ENCODE assay signal across 11 cellular contexts in genomic region chr15:40746916-40747418, GRCh38. TPM values are rescaled to one million over a fixed set of nuclear protein-coding genes. Genes with fewer than 3 reads are reported as not detected.
DNase-seq lines count a peak whose midpoint lies in the region; TF ChIP-seq lines count a peak whose summit lies in the region.
"Had no signal": no experiment of that assay in that cellular context is flagged by ENCODE, and none has a peak within 500 bp of the region (broad histone marks: within the 10 kb centered on the region; RNA-seq: fewer than 3 reads in every experiment).

No MANE protein-coding gene starts in this region.

- DNase-seq in NOMO-1 (lab: John Stamatoyannopoulos, UW; ENCODE audit: unreplicated experiment in 2 of 2), result peak; percentile 13 to 45
- DNase-seq in NOMO-1 treated with dmso at 0.1 percent for 144 hours (lab: John Stamatoyannopoulos, UW; ENCODE audit: unreplicated experiment), result no peak
- DNase-seq in SKM-1 treated with dmso at 0.1 percent for 144 hours (lab: John Stamatoyannopoulos, UW; ENCODE audit: unreplicated experiment), result peak; percentile 67
- no peak for DNase-seq in immature natural killer cell
- DNase-seq in GM10248 (ENCODE audit: extremely low spot score), result no peak
- no peak for DNase-seq in Calu3
- no peak for DNase-seq in SW 1271 (lab: John Stamatoyannopoulos, UW)
- DNase-seq: NCI-H1105 had no signal

- POLR2A ChIA-PET in HEK293 (lab: Yijun Ruan, JAX), result interaction anchor here (0.7 to 0.8 kb wide), 3 partner anchors 53 to 227 kb away, joined by 3 to 5 read pairs (median 4); no protein-coding TSS in a partner anchor
- POLR2A ChIA-PET in GM10248 (lab: Yijun Ruan, JAX), result interaction anchor here (0.7 kb wide), 1 partner anchor 111 kb away, joined by 4 read pairs; no protein-coding TSS in a partner anchor

- CTCF ChIA-PET in HEK293 (lab: Yijun Ruan, JAX), result interaction anchor here (0.5 to 3.2 kb wide), 13 partner anchors 10 to 248 kb away, joined by 3 to 16 read pairs (median 4); partner anchors contain the start of gene SPINT1
- CTCF ChIA-PET in GM10248 (lab: Yijun Ruan, JAX), result interaction anchor here (0.7 to 4.9 kb wide), 9 partner anchors 14 to 180 kb away, joined by 3 to 32 read pairs (median 4); partner anchors contain the start of genes C15orf62 and GCHFR
- CTCF ChIA-PET in Calu3 (lab: Charles Lee), result interaction anchor here (0.5 to 1.8 kb wide), 11 partner anchors 22 to 1898 kb away, joined by 3 to 15 read pairs (median 4); partner anchors contain the start of genes C15orf62 and VPS18

- no TSS peak for BruUV-seq in Calu3 (replicated peaks; lab: Mats Ljungman, UMichigan)

- TF ChIP-seq CTCF in HEK293 (tag by site-specific recombination; IDR thresholded peaks at IDR 0.05) (no peak), GM10248 (IDR thresholded peaks at IDR 0.05; ENCODE audit: control extremely low read depth, extremely low read depth, low read depth, missing control alignments) (no peak), Calu3 (IDR thresholded peaks at IDR 0.05; ENCODE audit: unreplicated experiment) (no peak)

- no peaks in the 10 kb centered on the region for H3K4me1 ChIP-seq in HEK293 (ENCODE audit: control insufficient read depth, insufficient read depth, low read length)
- H3K4me1 ChIP-seq: suprapubic skin had no signal

- peaks cover 9 to 61% of the 10 kb centered on the region in 2 experiments; a peak in 2 of 3 replicates for H3K36me3 ChIP-seq in HEK293 (ENCODE audit: control insufficient read depth in 2 of 2, insufficient read depth in 1 of 2, low read length in 2 of 2)

- no peaks in the 10 kb centered on the region for H3K9me3 ChIP-seq in HEK293 (ENCODE audit: control insufficient read depth, insufficient read depth, low read depth, low read length)
- H3K9me3 ChIP-seq: A549, suprapubic skin had no signal

- no peak overlapping the region for H3K27ac ChIP-seq in HEK293 (ENCODE audit: extremely low read depth, low read depth, low read length)
- H3K27ac ChIP-seq: A549, suprapubic skin had no signal

- peaks cover 4 to 46% (median 18%) of the 10 kb centered on the region in 3 donors for H3K36me3 Mint-ChIP-seq in immature natural killer cell
- H3K36me3 Mint-ChIP-seq in Calu3 (ENCODE audit: insufficient read depth, unreplicated experiment), result peaks cover 13% of the 10 kb centered on the region

- H3K27me3 Mint-ChIP-seq in immature natural killer cell (ENCODE audit: low read depth in 3 of 3) (peaks cover 3 to 14% (median 10%) of the 10 kb centered on the region in 3 donors), Calu3 (ENCODE audit: unreplicated experiment) (no peaks in the 10 kb centered on the region)

- H3K9me3 Mint-ChIP-seq in immature natural killer cell, result no peaks in the 10 kb centered on the region
- H3K9me3 Mint-ChIP-seq in Calu3 (ENCODE audit: low read depth, unreplicated experiment), result no peaks in the 10 kb centered on the region

- intact Hi-C loops in Calu3 (cut with micrococcal nuclease; ENCODE audit: unreplicated experiment), result no loop called here

- H3K4me3 Mint-ChIP-seq in immature natural killer cell (peak overlapping the region in 4 of 5 donors; percentile 72 to 85 (median 78)), Calu3 (ENCODE audit: low read depth, unreplicated experiment) (no peak overlapping the region)

- H3K4me3 ChIP-seq in HEK293 (ENCODE audit: low read depth, low read length), result no peak overlapping the region
- H3K4me3 ChIP-seq: A549, suprapubic skin had no signal

- H3K27ac Mint-ChIP-seq in immature natural killer cell, result peak overlapping the region; percentile 88 to 99 (median 98)
- H3K27ac Mint-ChIP-seq in Calu3 (ENCODE audit: unreplicated experiment), result no peak overlapping the region

- peaks cover 74 to 87% of the 10 kb centered on the region in 2 donors for H3K4me1 Mint-ChIP-seq in immature natural killer cell
- H3K4me1 Mint-ChIP-seq in Calu3 (ENCODE audit: low read depth, unreplicated experiment), result no peaks in the 10 kb centered on the region

TF ChIP-seq in HEK293, 187 proteins besides CTCF, POLR2A, EP300 and RAD21 (continues in another document):
- no peak for TF ChIP-seq SP7 (tag by site-specific recombination; IDR thresholded peaks at IDR 0.05)
- TF ChIP-seq ZNF335 (tag by site-specific recombination; conservative IDR thresholded peaks at IDR 0.05), result no peak
- TF ChIP-seq ZNF266 (tag by site-specific recombination; IDR thresholded peaks at IDR 0.05; ENCODE audit: low read depth), result no peak
- TF ChIP-seq REST (tag by site-specific recombination; IDR thresholded peaks at IDR 0.05), result no peak
- no peak for TF ChIP-seq WT1 (tag by site-specific recombination; IDR thresholded peaks at IDR 0.05)
- no peak for TF ChIP-seq SP3 (tag by site-specific recombination; IDR thresholded peaks at IDR 0.05)
- TF ChIP-seq AEBP2 (tag by site-specific recombination; IDR thresholded peaks at IDR 0.05; ENCODE audit: borderline replicate concordance), result no peak
- no peak for TF ChIP-seq BCL11B (tag by site-specific recombination; IDR thresholded peaks at IDR 0.05; ENCODE audit: low read depth)
- TF ChIP-seq ZFP3 (tag by site-specific recombination; IDR thresholded peaks at IDR 0.05; ENCODE audit: low read depth), result no peak
- TF ChIP-seq ZNF560 (tag by site-specific recombination; IDR thresholded peaks at IDR 0.05; ENCODE audit: borderline replicate concordance), result no peak
- no peak for TF ChIP-seq ZNF548 (tag by site-specific recombination; IDR thresholded peaks at IDR 0.05)
- TF ChIP-seq ZNF354C (tag by site-specific recombination; IDR thresholded peaks at IDR 0.05; ENCODE audit: borderline replicate concordance, low read depth), result no peak
- no peak for TF ChIP-seq BCL11A (tag by site-specific recombination; IDR thresholded peaks at IDR 0.05; ENCODE audit: low read depth)
- TF ChIP-seq, protein P1, sequence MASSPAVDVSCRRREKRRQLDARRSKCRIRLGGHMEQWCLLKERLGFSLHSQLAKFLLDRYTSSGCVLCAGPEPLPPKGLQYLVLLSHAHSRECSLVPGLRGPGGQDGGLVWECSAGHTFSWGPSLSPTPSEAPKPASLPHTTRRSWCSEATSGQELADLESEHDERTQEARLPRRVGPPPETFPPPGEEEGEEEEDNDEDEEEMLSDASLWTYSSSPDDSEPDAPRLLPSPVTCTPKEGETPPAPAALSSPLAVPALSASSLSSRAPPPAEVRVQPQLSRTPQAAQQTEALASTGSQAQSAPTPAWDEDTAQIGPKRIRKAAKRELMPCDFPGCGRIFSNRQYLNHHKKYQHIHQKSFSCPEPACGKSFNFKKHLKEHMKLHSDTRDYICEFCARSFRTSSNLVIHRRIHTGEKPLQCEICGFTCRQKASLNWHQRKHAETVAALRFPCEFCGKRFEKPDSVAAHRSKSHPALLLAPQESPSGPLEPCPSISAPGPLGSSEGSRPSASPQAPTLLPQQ (tag by site-specific recombination; IDR thresholded peaks at IDR 0.05), result no peak; the same call in 1 of the 2 replicates
- TF ChIP-seq ZIC2 (tag by site-specific recombination; IDR thresholded peaks at IDR 0.05), result peak; percentile 59; the same call in 1 of the 2 replicates
- no peak for TF ChIP-seq ZNF610 (tag by site-specific recombination; IDR thresholded peaks at IDR 0.05; ENCODE audit: borderline replicate concordance)
- no peak for TF ChIP-seq ZNF843 (tag by site-specific recombination; IDR thresholded peaks at IDR 0.05)
- no peak for TF ChIP-seq KLF8 (tag by site-specific recombination; IDR thresholded peaks at IDR 0.05)
- TF ChIP-seq ZNF629 (tag by site-specific recombination; IDR thresholded peaks at IDR 0.05), result no peak

RNA-seq across cellular contexts. Expression of gene RMDN3, which starts 8.1 kb away (rescaled TPM):
- polyA plus RNA-seq in immature natural killer cell, result 100 to 1,000 TPM in 2 of 3 donors, 10 to 100 TPM in 1; 44.6 to 118 (median 110) TPM
- total RNA-seq in Calu3 (2022), result 23.5 and 25.5 TPM in 2 replicates

RNA-seq across cellular contexts. Expression of gene GCHFR, which starts 16.9 kb away (rescaled TPM):
- 100 to 1,000 TPM; 183 to 303 (median 230) TPM for polyA plus RNA-seq in immature natural killer cell
- total RNA-seq in Calu3 (2022), result 5.6 and 11.6 TPM in 2 replicates

RNA-seq across cellular contexts. Expression of gene C15orf62, which starts 22.8 kb away (rescaled TPM):
- polyA plus RNA-seq in immature natural killer cell, result under 1 TPM in 2 of 3 donors, not detected in 1; 0.08 to 0.12 TPM
- 0.56 and 0.64 TPM in 2 replicates for total RNA-seq in Calu3 (2022)

RNA-seq across cellular contexts. Expression of gene RAD51, which starts 52.0 kb away (rescaled TPM):
- polyA plus RNA-seq in immature natural killer cell, result 1 to 10 TPM; 2.6 to 7.5 (median 4.7) TPM
- 12.8 and 14.5 TPM in 2 replicates for total RNA-seq in Calu3 (2022)

RNA-seq across cellular contexts. Expression of gene ZFYVE19, which starts 59.9 kb away (rescaled TPM):
- 10 to 100 TPM; 12.8 to 22.0 (median 20.9) TPM for polyA plus RNA-seq in immature natural killer cell
- 13.9 and 14.9 TPM in 2 replicates for total RNA-seq in Calu3 (2022)

Comparison
In these comparisons a context has a peak if more than half of its experiments do, and no peak if none do; other contexts are left out.
1. DNase-seq: peak in NOMO-1 (2 of 2) and SKM-1 treated with dmso at 0.1 percent for 144 hours (single experiment); none in NOMO-1 treated with dmso at 0.1 percent for 144 hours (single experiment), immature natural killer cell (0 of 3), GM10248 (single experiment), Calu3 (single experiment) and SW 1271 (0 of 2).